In the genomic region with DNA sequence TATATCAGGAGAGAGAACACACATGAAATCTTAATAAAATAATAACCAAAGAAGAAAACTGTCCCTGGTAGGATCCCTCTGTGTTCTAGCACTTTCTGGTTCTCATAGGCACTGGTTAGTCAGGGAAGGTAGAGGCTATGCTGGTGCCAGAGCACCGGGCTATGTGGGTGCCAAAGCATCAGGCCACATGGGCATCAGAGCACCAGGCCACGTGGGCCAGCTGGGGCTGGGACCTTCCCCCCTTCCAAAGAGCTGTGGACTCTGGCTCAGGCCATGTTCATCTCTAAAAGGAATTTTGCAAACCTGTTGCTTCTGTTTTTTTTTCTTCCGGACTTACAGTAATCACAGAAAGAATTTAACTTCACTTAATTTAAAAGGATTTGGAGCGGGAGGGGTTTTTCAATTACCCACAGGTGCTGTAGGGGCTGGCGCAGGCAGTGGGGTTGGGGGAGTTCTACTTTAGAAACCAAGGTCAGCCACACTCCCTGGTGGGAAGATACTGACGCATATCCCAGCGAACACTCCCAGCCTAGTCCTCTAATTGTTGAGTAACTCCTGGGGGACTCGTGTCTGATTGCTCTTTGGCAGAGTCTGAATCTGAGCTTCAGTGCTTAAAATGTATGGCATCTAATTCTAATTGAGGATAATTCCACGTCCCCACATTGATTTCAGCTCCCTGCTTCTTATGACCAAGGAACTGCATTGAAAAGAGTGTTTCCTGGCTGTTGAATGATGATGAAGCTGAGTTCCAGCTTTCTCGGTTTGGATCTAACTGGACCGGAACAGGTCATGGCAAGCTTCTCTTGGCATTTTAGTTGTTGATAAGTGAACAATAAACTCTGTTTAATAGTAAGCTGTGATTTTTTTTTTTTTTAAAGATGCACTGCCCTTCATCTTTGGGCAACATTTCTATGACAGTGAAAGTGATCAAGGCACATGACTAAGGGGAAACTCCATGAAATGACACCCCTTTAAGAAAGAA, we compare ENCODE assay signal across 1 cellular context.
TF ChIP-seq lines count a peak whose summit lies in the region.

No MANE protein-coding gene starts in this region.

TF ChIP-seq in GM23338, 12 proteins besides CTCF, POLR2A, EP300 and RAD21 (continued from another document):
- TF ChIP-seq, protein P1, sequence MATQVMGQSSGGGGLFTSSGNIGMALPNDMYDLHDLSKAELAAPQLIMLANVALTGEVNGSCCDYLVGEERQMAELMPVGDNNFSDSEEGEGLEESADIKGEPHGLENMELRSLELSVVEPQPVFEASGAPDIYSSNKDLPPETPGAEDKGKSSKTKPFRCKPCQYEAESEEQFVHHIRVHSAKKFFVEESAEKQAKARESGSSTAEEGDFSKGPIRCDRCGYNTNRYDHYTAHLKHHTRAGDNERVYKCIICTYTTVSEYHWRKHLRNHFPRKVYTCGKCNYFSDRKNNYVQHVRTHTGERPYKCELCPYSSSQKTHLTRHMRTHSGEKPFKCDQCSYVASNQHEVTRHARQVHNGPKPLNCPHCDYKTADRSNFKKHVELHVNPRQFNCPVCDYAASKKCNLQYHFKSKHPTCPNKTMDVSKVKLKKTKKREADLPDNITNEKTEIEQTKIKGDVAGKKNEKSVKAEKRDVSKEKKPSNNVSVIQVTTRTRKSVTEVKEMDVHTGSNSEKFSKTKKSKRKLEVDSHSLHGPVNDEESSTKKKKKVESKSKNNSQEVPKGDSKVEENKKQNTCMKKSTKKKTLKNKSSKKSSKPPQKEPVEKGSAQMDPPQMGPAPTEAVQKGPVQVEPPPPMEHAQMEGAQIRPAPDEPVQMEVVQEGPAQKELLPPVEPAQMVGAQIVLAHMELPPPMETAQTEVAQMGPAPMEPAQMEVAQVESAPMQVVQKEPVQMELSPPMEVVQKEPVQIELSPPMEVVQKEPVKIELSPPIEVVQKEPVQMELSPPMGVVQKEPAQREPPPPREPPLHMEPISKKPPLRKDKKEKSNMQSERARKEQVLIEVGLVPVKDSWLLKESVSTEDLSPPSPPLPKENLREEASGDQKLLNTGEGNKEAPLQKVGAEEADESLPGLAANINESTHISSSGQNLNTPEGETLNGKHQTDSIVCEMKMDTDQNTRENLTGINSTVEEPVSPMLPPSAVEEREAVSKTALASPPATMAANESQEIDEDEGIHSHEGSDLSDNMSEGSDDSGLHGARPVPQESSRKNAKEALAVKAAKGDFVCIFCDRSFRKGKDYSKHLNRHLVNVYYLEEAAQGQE (IDR thresholded peaks at IDR 0.05; ENCODE audit: unreplicated experiment), result no peak
- no peak for TF ChIP-seq JUNB (IDR thresholded peaks at IDR 0.05; ENCODE audit: unreplicated experiment)
- TF ChIP-seq NANOG (IDR thresholded peaks at IDR 0.05; ENCODE audit: borderline replicate concordance), result no peak
- no peak for TF ChIP-seq EZH2 (IDR thresholded peaks at IDR 0.05; ENCODE audit: low read depth, unreplicated experiment)
- no peak for TF ChIP-seq POLR2AphosphoS5 (IDR thresholded peaks at IDR 0.05; ENCODE audit: low read depth)
- no peak for TF ChIP-seq CREB1 (CRISPR knock-in tag; IDR thresholded peaks at IDR 0.05; ENCODE audit: low read depth)
- no peak for TF ChIP-seq ZNF114 (CRISPR knock-in tag; IDR thresholded peaks at IDR 0.05)
- TF ChIP-seq STAT1 (IDR thresholded peaks at IDR 0.05; ENCODE audit: unreplicated experiment), result no peak
- TF ChIP-seq, protein P2, sequence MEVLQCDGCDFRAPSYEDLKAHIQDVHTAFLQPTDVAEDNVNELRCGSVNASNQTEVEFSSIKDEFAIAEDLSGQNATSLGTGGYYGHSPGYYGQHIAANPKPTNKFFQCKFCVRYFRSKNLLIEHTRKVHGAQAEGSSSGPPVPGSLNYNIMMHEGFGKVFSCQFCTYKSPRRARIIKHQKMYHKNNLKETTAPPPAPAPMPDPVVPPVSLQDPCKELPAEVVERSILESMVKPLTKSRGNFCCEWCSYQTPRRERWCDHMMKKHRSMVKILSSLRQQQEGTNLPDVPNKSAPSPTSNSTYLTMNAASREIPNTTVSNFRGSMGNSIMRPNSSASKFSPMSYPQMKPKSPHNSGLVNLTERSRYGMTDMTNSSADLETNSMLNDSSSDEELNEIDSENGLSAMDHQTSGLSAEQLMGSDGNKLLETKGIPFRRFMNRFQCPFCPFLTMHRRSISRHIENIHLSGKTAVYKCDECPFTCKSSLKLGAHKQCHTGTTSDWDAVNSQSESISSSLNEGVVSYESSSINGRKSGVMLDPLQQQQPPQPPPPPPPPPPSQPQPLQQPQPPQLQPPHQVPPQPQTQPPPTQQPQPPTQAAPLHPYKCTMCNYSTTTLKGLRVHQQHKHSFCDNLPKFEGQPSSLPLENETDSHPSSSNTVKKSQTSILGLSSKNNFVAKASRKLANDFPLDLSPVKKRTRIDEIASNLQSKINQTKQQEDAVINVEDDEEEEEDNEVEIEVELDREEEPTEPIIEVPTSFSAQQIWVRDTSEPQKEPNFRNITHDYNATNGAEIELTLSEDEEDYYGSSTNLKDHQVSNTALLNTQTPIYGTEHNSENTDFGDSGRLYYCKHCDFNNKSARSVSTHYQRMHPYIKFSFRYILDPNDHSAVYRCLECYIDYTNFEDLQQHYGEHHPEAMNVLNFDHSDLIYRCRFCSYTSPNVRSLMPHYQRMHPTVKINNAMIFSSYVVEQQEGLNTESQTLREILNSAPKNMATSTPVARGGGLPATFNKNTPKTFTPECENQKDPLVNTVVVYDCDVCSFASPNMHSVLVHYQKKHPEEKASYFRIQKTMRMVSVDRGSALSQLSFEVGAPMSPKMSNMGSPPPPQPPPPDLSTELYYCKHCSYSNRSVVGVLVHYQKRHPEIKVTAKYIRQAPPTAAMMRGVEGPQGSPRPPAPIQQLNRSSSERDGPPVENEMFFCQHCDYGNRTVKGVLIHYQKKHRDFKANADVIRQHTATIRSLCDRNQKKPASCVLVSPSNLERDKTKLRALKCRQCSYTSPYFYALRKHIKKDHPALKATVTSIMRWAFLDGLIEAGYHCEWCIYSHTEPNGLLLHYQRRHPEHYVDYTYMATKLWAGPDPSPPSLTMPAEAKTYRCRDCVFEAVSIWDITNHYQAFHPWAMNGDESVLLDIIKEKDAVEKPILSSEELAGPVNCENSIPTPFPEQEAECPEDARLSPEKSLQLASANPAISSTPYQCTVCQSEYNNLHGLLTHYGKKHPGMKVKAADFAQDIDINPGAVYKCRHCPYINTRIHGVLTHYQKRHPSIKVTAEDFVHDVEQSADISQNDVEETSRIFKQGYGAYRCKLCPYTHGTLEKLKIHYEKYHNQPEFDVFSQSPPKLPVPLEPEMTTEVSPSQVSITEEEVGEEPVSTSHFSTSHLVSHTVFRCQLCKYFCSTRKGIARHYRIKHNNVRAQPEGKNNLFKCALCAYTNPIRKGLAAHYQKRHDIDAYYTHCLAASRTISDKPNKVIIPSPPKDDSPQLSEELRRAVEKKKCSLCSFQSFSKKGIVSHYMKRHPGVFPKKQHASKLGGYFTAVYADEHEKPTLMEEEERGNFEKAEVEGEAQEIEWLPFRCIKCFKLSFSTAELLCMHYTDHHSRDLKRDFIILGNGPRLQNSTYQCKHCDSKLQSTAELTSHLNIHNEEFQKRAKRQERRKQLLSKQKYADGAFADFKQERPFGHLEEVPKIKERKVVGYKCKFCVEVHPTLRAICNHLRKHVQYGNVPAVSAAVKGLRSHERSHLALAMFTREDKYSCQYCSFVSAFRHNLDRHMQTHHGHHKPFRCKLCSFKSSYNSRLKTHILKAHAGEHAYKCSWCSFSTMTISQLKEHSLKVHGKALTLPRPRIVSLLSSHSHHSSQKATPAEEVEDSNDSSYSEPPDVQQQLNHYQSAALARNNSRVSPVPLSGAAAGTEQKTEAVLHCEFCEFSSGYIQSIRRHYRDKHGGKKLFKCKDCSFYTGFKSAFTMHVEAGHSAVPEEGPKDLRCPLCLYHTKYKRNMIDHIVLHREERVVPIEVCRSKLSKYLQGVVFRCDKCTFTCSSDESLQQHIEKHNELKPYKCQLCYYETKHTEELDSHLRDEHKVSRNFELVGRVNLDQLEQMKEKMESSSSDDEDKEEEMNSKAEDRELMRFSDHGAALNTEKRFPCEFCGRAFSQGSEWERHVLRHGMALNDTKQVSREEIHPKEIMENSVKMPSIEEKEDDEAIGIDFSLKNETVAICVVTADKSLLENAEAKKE (CRISPR knock-in tag; IDR thresholded peaks at IDR 0.05), result no peak
- no peak for TF ChIP-seq ZNF331 (CRISPR knock-in tag; IDR thresholded peaks at IDR 0.05; ENCODE audit: low read depth)
